Comparison of ENCODE assay signal across 23 cellular contexts in genomic region chr6:154961141-154961540, GRCh38.
"Had no signal": no experiment of that assay in that cellular context is flagged by ENCODE, and none has a peak within 500 bp of the region (broad histone marks: within the 10 kb centered on the region; RNA-seq: fewer than 3 reads in every experiment).

No MANE protein-coding gene starts in this region.

- H3K4me1 ChIP-seq: neural progenitor cell, testis, uterus had no signal

- H3K27me3 Mint-ChIP-seq: activated CD4-positive, alpha-beta memory T cell treated with anti-CD3 and anti-CD28 coated beads, Interleukin-2, amount 10 ng/mL, durations not matched to agents 7 days and 5 days; activated CD4-positive, alpha-beta T cell treated with anti-CD3 and anti-CD28 coated beads, Interleukin-2, amount 10 ng/mL, durations not matched to agents 24 days and 14 days; activated T-helper 17 cell treated with anti-CD3 and anti-CD28 coated beads, Interleukin-2, amount 50 U/mL, for 72 hours; central memory CD8-positive, alpha-beta T cell; naive thymus-derived CD4-positive, alpha-beta T cell; T-helper 17 cell had no signal

- H3K36me3 ChIP-seq: neural progenitor cell, uterus, WERI-Rb-1 had no signal

- H3K27ac Mint-ChIP-seq: activated CD4-positive, alpha-beta memory T cell treated with anti-CD3 and anti-CD28 coated beads, Interleukin-2, amount 10 ng/mL, durations not matched to agents 7 days and 5 days; activated CD4-positive, alpha-beta T cell treated with anti-CD3 and anti-CD28 coated beads, Interleukin-2, amount 10 ng/mL, durations not matched to agents 24 days and 14 days; activated naive CD4-positive, alpha-beta T cell treated with anti-CD3 and anti-CD28 coated beads, Interleukin-2, amount 50 U/mL, for 72 hours; activated T-helper 17 cell treated with anti-CD3 and anti-CD28 coated beads, Interleukin-2, amount 50 U/mL, for 72 hours; neural progenitor cell; T-helper 17 cell had no signal

- DNase-seq: activated CD4-positive, alpha-beta memory T cell treated with anti-CD3 and anti-CD28 coated beads, Interleukin-2, amount 10 ng/mL, durations not matched to agents 7 days and 5 days; activated CD4-positive, alpha-beta T cell treated with anti-CD3 and anti-CD28 coated beads, Interleukin-2, amount 10 ng/mL, durations not matched to agents 24 days and 14 days; activated CD4-positive, CD25-positive, alpha-beta regulatory T cell treated with anti-CD3 and anti-CD28 coated beads, Interleukin-2, amount 50 U/mL, for 72 hours; activated CD8-positive, alpha-beta memory T cell treated with anti-CD3 and anti-CD28 coated beads, Interleukin-2, amount 50 U/mL, for 48 hours; activated T-cell treated with anti-CD3 and anti-CD28 coated beads, Interleukin-2, amount 50 U/mL, for 4 hours; effector CD8-positive, alpha-beta T cell; islet precursor cell; left ventricle myocardium superior; naive thymus-derived CD4-positive, alpha-beta T cell; right cardiac atrium; stimulated activated CD4-positive, alpha-beta T cell treated with anti-CD3 and anti-CD28 coated beads, Interleukin-2, amount 100 ng/mL, for 48 hours; stimulated activated naive CD4-positive, alpha-beta T cell treated with Interleukin-2 at 50 U/mL for 16 hours; T-helper 17 cell; T1000; testis; trophoblast cell; uterus; WERI-Rb-1 had no signal

- H3K27me3 ChIP-seq: neural progenitor cell, testis, uterus had no signal

- H3K4me3 ChIP-seq: neural progenitor cell, testis, uterus had no signal

- H3K9me3 ChIP-seq: testis, uterus had no signal

- ATAC-seq: activated naive CD4-positive, alpha-beta T cell treated with anti-CD3 and anti-CD28 coated beads, Interleukin-2, amount 50 U/mL, for 72 hours; activated T-cell treated with anti-CD3 and anti-CD28 coated beads, Interleukin-2, amount 50 U/mL, for 4 hours; activated T-helper 17 cell treated with anti-CD3 and anti-CD28 coated beads, Interleukin-2, amount 50 U/mL, for 72 hours; naive thymus-derived CD4-positive, alpha-beta T cell; T-helper 17 cell had no signal

- H3K36me3 Mint-ChIP-seq: activated naive CD4-positive, alpha-beta T cell treated with anti-CD3 and anti-CD28 coated beads, Interleukin-2, amount 50 U/mL, for 72 hours had no signal

- H3K9ac ChIP-seq: neural progenitor cell had no signal

- H3K4me1 Mint-ChIP-seq: activated CD4-positive, alpha-beta memory T cell treated with anti-CD3 and anti-CD28 coated beads, Interleukin-2, amount 10 ng/mL, durations not matched to agents 7 days and 5 days; activated T-helper 17 cell treated with anti-CD3 and anti-CD28 coated beads, Interleukin-2, amount 50 U/mL, for 72 hours; T-helper 17 cell had no signal

- H3K9me3 Mint-ChIP-seq: activated CD4-positive, alpha-beta memory T cell treated with anti-CD3 and anti-CD28 coated beads, Interleukin-2, amount 10 ng/mL, durations not matched to agents 7 days and 5 days; activated CD4-positive, alpha-beta T cell treated with anti-CD3 and anti-CD28 coated beads, Interleukin-2, amount 10 ng/mL, durations not matched to agents 24 days and 14 days; activated naive CD4-positive, alpha-beta T cell treated with anti-CD3 and anti-CD28 coated beads, Interleukin-2, amount 50 U/mL, for 72 hours; activated T-cell treated with anti-CD3 and anti-CD28 coated beads, Interleukin-2, amount 50 U/mL, for 4 hours; activated T-helper 17 cell treated with anti-CD3 and anti-CD28 coated beads, Interleukin-2, amount 50 U/mL, for 72 hours; central memory CD8-positive, alpha-beta T cell; neural progenitor cell had no signal

- H3K4me3 Mint-ChIP-seq: activated CD4-positive, alpha-beta memory T cell treated with anti-CD3 and anti-CD28 coated beads, Interleukin-2, amount 10 ng/mL, durations not matched to agents 7 days and 5 days; activated CD4-positive, alpha-beta T cell treated with anti-CD3 and anti-CD28 coated beads, Interleukin-2, amount 10 ng/mL, durations not matched to agents 24 days and 14 days; activated T-cell treated with anti-CD3 and anti-CD28 coated beads, Interleukin-2, amount 50 U/mL, for 4 hours; activated T-helper 17 cell treated with anti-CD3 and anti-CD28 coated beads, Interleukin-2, amount 50 U/mL, for 72 hours; central memory CD8-positive, alpha-beta T cell; naive thymus-derived CD4-positive, alpha-beta T cell; neural progenitor cell; T-helper 17 cell had no signal

- H3K4me2 ChIP-seq: neural progenitor cell had no signal

- H3K27ac ChIP-seq: epithelial cell of prostate, neural progenitor cell, testis, uterus, WERI-Rb-1 had no signal
